ENCODE assay signal across 14 cellular contexts in the genomic region with DNA sequence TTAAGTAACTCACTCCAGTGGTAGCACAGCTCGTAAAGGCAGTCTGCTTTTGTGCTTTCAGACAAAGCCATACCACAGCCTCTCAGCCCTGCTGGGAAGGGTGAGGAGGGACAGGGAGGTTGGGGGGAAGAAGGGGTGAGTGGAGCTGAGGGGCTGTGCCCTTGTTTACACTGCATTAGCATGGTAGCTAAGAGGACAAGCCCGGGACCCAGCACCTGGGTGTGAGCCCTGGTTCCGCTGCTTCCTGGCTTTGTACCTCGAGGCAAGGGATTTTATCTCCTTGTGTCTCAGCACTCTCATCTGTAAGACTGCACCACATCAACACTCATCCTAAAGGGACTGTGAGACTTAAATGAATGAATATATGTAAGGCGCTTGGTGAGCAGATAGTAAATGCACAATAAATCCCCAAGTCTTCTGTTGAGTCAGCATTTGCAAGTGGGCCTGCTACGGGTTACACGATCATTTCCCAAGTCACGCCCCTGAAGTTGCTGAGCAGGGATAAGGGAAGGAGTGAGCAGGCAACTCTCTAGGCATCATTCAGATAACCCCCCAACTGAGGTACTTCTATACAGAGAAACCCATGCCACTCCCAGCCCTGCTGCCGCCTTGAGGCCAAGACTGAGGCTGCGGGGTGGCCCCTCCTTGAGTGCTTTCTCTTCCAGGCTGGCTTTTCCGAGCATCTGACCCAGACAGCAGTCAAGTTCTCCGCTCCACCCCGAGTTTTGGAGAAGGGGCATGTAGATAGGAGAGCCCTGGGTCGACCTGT. TPM values are rescaled to one million over a fixed set of nuclear protein-coding genes. Genes with fewer than 3 reads are reported as not detected.
DNase-seq lines count a peak whose midpoint lies in the region; ATAC-seq and TF ChIP-seq lines count a peak whose summit lies in the region.
"Had no signal": no experiment of that assay in that cellular context is flagged by ENCODE, and none has a peak within 500 bp of the region (broad histone marks: within the 10 kb centered on the region; RNA-seq: fewer than 3 reads in every experiment).

No MANE protein-coding gene starts in this region.

- 54 to 70% methylated on average over 7 to 9 of the region's 14 CpGs for WGBS in gastroesophageal sphincter (ENCODE audit: low coverage in 1 of 2), 2 donors
- 66 to 71% methylated on average over 14 of the region's 14 CpGs for WGBS in heart right ventricle, 2 donors

- intact Hi-C loops in heart right ventricle (cut with DNase I) = no loop called here

- H3K9me3 ChIP-seq in AG04450 (ENCODE audit: control insufficient read depth, insufficient read depth, low read length) = no peaks in the 10 kb centered on the region; the same call in 1 of the 2 replicates
- no peaks in the 10 kb centered on the region for H3K9me3 ChIP-seq in WERI-Rb-1 (ENCODE audit: severe bottlenecking)
- H3K9me3 ChIP-seq in gastroesophageal sphincter = no peaks in the 10 kb centered on the region
- H3K9me3 ChIP-seq in heart right ventricle = no peaks in the 10 kb centered on the region
- H3K9me3 ChIP-seq: adrenal gland, right atrium auricular region had no signal

- POLR2A ChIA-PET in AG04450 (lab: Yijun Ruan, JAX) = no interaction called here

- H3K4me1 ChIP-seq in gastroesophageal sphincter (peaks cover 0 to 60% (median 5%) of the 10 kb centered on the region in 3 donors), heart right ventricle (peaks cover 2 to 29% (median 22%) of the 10 kb centered on the region in 9 donors)

- H3K27ac ChIP-seq in AG04450 (ENCODE audit: low read depth, low read length) = no peak overlapping the region
- no peak overlapping the region for H3K27ac ChIP-seq in WERI-Rb-1
- H3K27ac ChIP-seq in gastroesophageal sphincter = peak overlapping the region in 3 of 4 donors; percentile 19 to 63 (median 55)
- H3K27ac ChIP-seq in heart right ventricle = no peak overlapping the region
- H3K27ac ChIP-seq: adrenal gland, right atrium auricular region had no signal

- TF ChIP-seq CTCF in AG04450 (IDR thresholded peaks at IDR 0.05; ENCODE audit: low read depth, low read length) (0 out of 2 replicates have a peak, but pooled peaks have one; percentile 19), WERI-Rb-1 (IDR thresholded peaks at IDR 0.05; ENCODE audit: low read depth, low read length) (0 out of 2 replicates have a peak, but pooled peaks have one; percentile 34), gastroesophageal sphincter (IDR thresholded peaks at IDR 0.05) (no peak), heart right ventricle (IDR thresholded peaks at IDR 0.05) (no peak)

- DNase-seq in AG04450 (ENCODE audit: low read depth, low spot score) (no peak), H7 (peak; percentile 90), WERI-Rb-1 (no peak), hippocampal formation (lab: John Stamatoyannopoulos, UW) (no peak), heart right ventricle (no peak)
- DNase-seq: activated CD4-positive, alpha-beta T cell treated with anti-CD3 and anti-CD28 coated beads for 1 hour; adrenal gland; NCI-H2029 treated with DMSO at 0.1 percent for 48 hours; NK-92 treated with Interleukin-12 subunit alpha and Interleukin-12 subunit beta, amount 100 ng/mL, for 24 hours; stimulated activated naive CD8-positive, alpha-beta T cell treated with anti-CD3 and anti-CD28 coated beads, Interleukin-15, amount 100 ng/mL, for 72 hours had no signal

- H3K4me3 ChIP-seq in AG04450 (ENCODE audit: low read depth, low read length) (no peak overlapping the region), H7 (ENCODE audit: insufficient read depth, low read depth, low read length) (no peak overlapping the region), WERI-Rb-1 (ENCODE audit: low read depth, low read length) (no peak overlapping the region), gastroesophageal sphincter (no peak overlapping the region), heart right ventricle (no peak overlapping the region)
- H3K4me3 ChIP-seq: adrenal gland, right atrium auricular region had no signal

- H3K36me3 ChIP-seq in H7 (replicated peaks; ENCODE audit: control insufficient read depth, insufficient read depth, low read length) (no peaks in the 10 kb centered on the region), WERI-Rb-1 (no peaks in the 10 kb centered on the region), gastroesophageal sphincter (peaks cover 0 to 51% of the 10 kb centered on the region in 2 donors), heart right ventricle (no peaks in the 10 kb centered on the region)
- H3K36me3 ChIP-seq: adrenal gland, right atrium auricular region had no signal

- CTCF ChIA-PET in AG04450 (lab: Charles Lee) = interaction anchor here (0.5 to 1.0 kb wide), 2 partner anchors 35 to 351 kb away, joined by 3 read pairs; no protein-coding TSS in a partner anchor

- no peak for TF ChIP-seq EP300 in gastroesophageal sphincter (IDR thresholded peaks at IDR 0.05)

- peaks cover 14% of the 10 kb centered on the region for H3K27me3 ChIP-seq in AG04450 (ENCODE audit: control insufficient read depth, insufficient read depth, low read length)
- no peaks in the 10 kb centered on the region; the same call in 1 of the 2 replicates for H3K27me3 ChIP-seq in H7 (ENCODE audit: control insufficient read depth, insufficient read depth, low read length)
- H3K27me3 ChIP-seq in WERI-Rb-1 (ENCODE audit: insufficient read depth, low read depth, severe bottlenecking) = peaks cover 12% of the 10 kb centered on the region
- no peaks in the 10 kb centered on the region for H3K27me3 ChIP-seq in gastroesophageal sphincter
- H3K27me3 ChIP-seq in heart right ventricle = peaks cover 0 to 13% (median 0%) of the 10 kb centered on the region in 7 donors
- H3K27me3 ChIP-seq: adrenal gland, right atrium auricular region had no signal

- ATAC-seq in gastroesophageal sphincter = no peak
- ATAC-seq in HG03565 (IDR thresholded peaks at IDR 0.05; ENCODE audit: unreplicated experiment) = no peak
- ATAC-seq in heart right ventricle = no peak
- no peak for ATAC-seq in GM18520 (IDR thresholded peaks at IDR 0.05; ENCODE audit: unreplicated experiment)
- ATAC-seq: stimulated activated naive CD8-positive, alpha-beta T cell treated with anti-CD3 and anti-CD28 coated beads, Interleukin-15, amount 100 ng/mL, for 72 hours had no signal

- TF ChIP-seq POLR2A in gastroesophageal sphincter (IDR thresholded peaks at IDR 0.05) = no peak

RNA-seq across cellular contexts. Expression of gene RASD2, which starts 7.5 kb away (rescaled TPM):
- polyA plus RNA-seq in AG04450 (2011; rRNA removed) (0.14 and 0.41 TPM in 2 replicates), heart right ventricle (1 to 10 TPM; 3.1 to 5.1 TPM)
- polyA minus RNA-seq in AG04450 (2011; rRNA and poly(A)+ RNA removed) = 0.56 and 0.97 TPM in 2 replicates
- total RNA-seq in H7 (2014; rRNA removed; shearing (Covaris generic)) = 0.76 and 1.3 TPM in 2 replicates
- total RNA-seq in gastroesophageal sphincter (10 to 100 TPM in 2 of 4 donors, 1 to 10 TPM in 2; 4.7 to 45.9 (median 16.0) TPM), heart right ventricle (1 to 10 TPM; 1.4 to 9.9 (median 3.6) TPM)

Comparison
In these comparisons a context has a peak if more than half of its experiments do, and no peak if none do; other contexts are left out.
1. H3K27ac ChIP-seq: peak in gastroesophageal sphincter (3 of 4); none in AG04450 (single experiment), WERI-Rb-1 (single experiment) and heart right ventricle (0 of 10).
2. CTCF ChIP-seq: peak in AG04450 (single experiment) and WERI-Rb-1 (single experiment); none in gastroesophageal sphincter (0 of 4) and heart right ventricle (0 of 9).